25 cellular contexts compared by ENCODE assay signal in the genomic region with DNA sequence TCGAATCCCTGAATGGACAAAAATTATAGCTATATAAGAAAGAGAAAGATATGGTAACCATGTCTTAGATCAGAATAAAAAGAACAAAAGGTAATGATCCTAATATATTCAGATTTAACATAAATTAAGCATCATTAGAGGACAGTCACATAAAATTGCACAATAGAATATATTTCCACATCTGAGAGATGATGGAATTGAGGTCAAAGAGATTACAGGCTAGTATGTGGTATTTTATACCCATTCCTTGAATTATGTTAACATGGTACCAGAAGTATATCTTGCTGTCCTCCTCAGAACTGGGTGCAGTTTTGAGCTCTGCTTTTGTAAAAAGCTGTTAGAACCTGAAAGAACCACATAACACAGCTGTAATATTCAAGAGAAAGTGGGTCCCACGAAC.
DNase-seq lines count a peak whose midpoint lies in the region; ATAC-seq and TF ChIP-seq lines count a peak whose summit lies in the region.
"Had no signal": no experiment of that assay in that cellular context is flagged by ENCODE, and none has a peak within 500 bp of the region (broad histone marks: within the 10 kb centered on the region; RNA-seq: fewer than 3 reads in every experiment).

No MANE protein-coding gene starts in this region.

- CTCF ChIA-PET in HEK293T (lab: Yijun Ruan, JAX) = no interaction called here

- POLR2A ChIA-PET in HEK293T (lab: Yijun Ruan, JAX) = no interaction called here

- H3K27ac ChIP-seq in DND-41 (ENCODE audit: low read length) = peak overlapping the region; percentile 76
- H3K27ac ChIP-seq: A549, BLaER1, PC-9, RWPE1 had no signal

- H3K36me3 Mint-ChIP-seq in activated T-cell treated with anti-CD3 and anti-CD28 coated beads, Interleukin-2, amount 50 U/mL, for 24 hours (ENCODE audit: low read depth) = peaks cover 2% of the 10 kb centered on the region

- H3K9me3 ChIP-seq in DND-41 (ENCODE audit: insufficient read depth, low read length, severe bottlenecking) (peaks cover 2% of the 10 kb centered on the region), BE2C (no peaks in the 10 kb centered on the region)
- H3K9me3 ChIP-seq: A549, BLaER1, Caco-2, SK-N-SH had no signal

- TF ChIP-seq CTCF in AG10803 (conservative IDR thresholded peaks at IDR 0.05; ENCODE audit: low read length) (no peak), DND-41 (IDR thresholded peaks at IDR 0.05; ENCODE audit: borderline replicate concordance, extremely low read depth, low read length, poor library complexity, severe bottlenecking) (no peak), fibroblast of mammary gland (conservative IDR thresholded peaks at IDR 0.05; ENCODE audit: control insufficient read depth, insufficient read depth, low read depth, low read length) (no peak), BE2C (IDR thresholded peaks at IDR 0.05; ENCODE audit: low read depth, low read length) (no peak)

- H3K4me1 ChIP-seq in DND-41 (ENCODE audit: insufficient read depth, low read length) = peaks cover 61% of the 10 kb centered on the region
- no peaks in the 10 kb centered on the region for H3K4me1 ChIP-seq in BE2C
- H3K4me1 ChIP-seq: A549, Caco-2 had no signal

- DNase-seq in AG10803 (ENCODE audit: low read depth) (peak; percentile 30), DND-41 (no peak), MV-4-11 (lab: John Stamatoyannopoulos, UW) (peak; percentile 30), fibroblast of mammary gland (ENCODE audit: low read depth) (peak; percentile 21), HEK293T (ENCODE audit: extremely low spot score) (no peak), BE2C (no peak)
- no peak for DNase-seq in activated T-cell treated with anti-CD3 and anti-CD28 coated beads, Interleukin-2, amount 50 U/mL, for 24 hours
- DNase-seq: Caco-2; CD4-positive, alpha-beta memory T cell; DMS 273 treated with DMSO at 0.1 percent for 48 hours; DMS79 treated with DMSO at 0.1 percent for 48 hours; MM.1S; NCI-H1105; NCI-H1694; NCI-H2081 treated with DMSO at 0.1 percent for 48 hours; NCI-H2171 treated with DMSO at 0.1 percent for 48 hours; NCI-H524 treated with DMSO at 0.1 percent for 48 hours; NCI-H82; PC-9; SIG-M5; SK-N-SH had no signal

- H4K20me1 ChIP-seq in DND-41 (ENCODE audit: insufficient read depth, low read length) = no peaks in the 10 kb centered on the region
- H4K20me1 ChIP-seq: BLaER1 had no signal

- no peak overlapping the region for H3K27ac Mint-ChIP-seq in activated T-cell treated with anti-CD3 and anti-CD28 coated beads, Interleukin-2, amount 50 U/mL, for 24 hours
- H3K27ac Mint-ChIP-seq: CD4-positive, alpha-beta memory T cell had no signal

- H3K9me3 Mint-ChIP-seq in activated T-cell treated with anti-CD3 and anti-CD28 coated beads, Interleukin-2, amount 50 U/mL, for 24 hours = peaks cover 5% of the 10 kb centered on the region

- ATAC-seq in DND-41 (ENCODE audit: insufficient read depth, low read depth) (no peak), HG03439 (IDR thresholded peaks at IDR 0.05; ENCODE audit: unreplicated experiment) (no peak)
- ATAC-seq: A549 had no signal

- H3K4me3 ChIP-seq in AG10803 (ENCODE audit: low read length) (no peak overlapping the region), DND-41 (ENCODE audit: low read depth in 1 of 2, low read length in 2 of 2) (no peak overlapping the region), fibroblast of mammary gland (ENCODE audit: control insufficient read depth, low read depth, low read length) (no peak overlapping the region), BE2C (ENCODE audit: low read depth, low read length) (no peak overlapping the region)
- H3K4me3 ChIP-seq: A549, BLaER1, PC-9 had no signal

- peaks cover 30% of the 10 kb centered on the region for H3K4me1 Mint-ChIP-seq in activated T-cell treated with anti-CD3 and anti-CD28 coated beads, Interleukin-2, amount 50 U/mL, for 24 hours (ENCODE audit: low read depth)

- no peaks in the 10 kb centered on the region for H3K79me2 ChIP-seq in DND-41 (ENCODE audit: insufficient read depth, low read length)

- no peak overlapping the region for H3K4me3 Mint-ChIP-seq in activated T-cell treated with anti-CD3 and anti-CD28 coated beads, Interleukin-2, amount 50 U/mL, for 24 hours
- H3K4me3 Mint-ChIP-seq: CD4-positive, alpha-beta memory T cell had no signal

- H3K4me2 ChIP-seq in DND-41 (ENCODE audit: insufficient read depth, low read length) = no peak overlapping the region
- H3K4me2 ChIP-seq: A549, PC-9, SK-N-SH had no signal

- H3K27me3 ChIP-seq in DND-41 (ENCODE audit: insufficient read depth, low read length, poor library complexity) (no peaks in the 10 kb centered on the region), BE2C (no peaks in the 10 kb centered on the region)
- H3K27me3 ChIP-seq: BLaER1 had no signal

- no peak overlapping the region for H3K9ac ChIP-seq in DND-41 (ENCODE audit: low read depth, low read length)
- H3K9ac ChIP-seq: BLaER1, SK-N-SH had no signal

- no peaks in the 10 kb centered on the region for H3K36me3 ChIP-seq in DND-41 (ENCODE audit: insufficient read depth, low read length)
- no peaks in the 10 kb centered on the region for H3K36me3 ChIP-seq in BE2C
- H3K36me3 ChIP-seq: BLaER1 had no signal

- no peak overlapping the region for H2AFZ ChIP-seq in DND-41 (ENCODE audit: low read depth, low read length)
- H2AFZ ChIP-seq: PC-9 had no signal

- no peaks in the 10 kb centered on the region for H3K27me3 Mint-ChIP-seq in activated T-cell treated with anti-CD3 and anti-CD28 coated beads, Interleukin-2, amount 50 U/mL, for 24 hours

TF ChIP-seq in HEK293T, 16 proteins besides CTCF, POLR2A, EP300 and RAD21:
- TF ChIP-seq SUZ12 (IDR thresholded peaks at IDR 0.05) (no peak), L3MBTL2 (conservative IDR thresholded peaks at IDR 0.05) (no peak), ELF4 (IDR thresholded peaks at IDR 0.05) (no peak)

Comparison
In these comparisons a context has a peak if more than half of its experiments do, and no peak if none do; other contexts are left out.
1. DNase-seq: peak in AG10803 (single experiment), MV-4-11 (single experiment) and fibroblast of mammary gland (single experiment); none in DND-41 (single experiment), HEK293T (single experiment), BE2C (single experiment) and activated T-cell treated with anti-CD3 and anti-CD28 coated beads, Interleukin-2, amount 50 U/mL, for 24 hours (single experiment).